1 cellular context compared by ENCODE assay signal in the genomic region with DNA sequence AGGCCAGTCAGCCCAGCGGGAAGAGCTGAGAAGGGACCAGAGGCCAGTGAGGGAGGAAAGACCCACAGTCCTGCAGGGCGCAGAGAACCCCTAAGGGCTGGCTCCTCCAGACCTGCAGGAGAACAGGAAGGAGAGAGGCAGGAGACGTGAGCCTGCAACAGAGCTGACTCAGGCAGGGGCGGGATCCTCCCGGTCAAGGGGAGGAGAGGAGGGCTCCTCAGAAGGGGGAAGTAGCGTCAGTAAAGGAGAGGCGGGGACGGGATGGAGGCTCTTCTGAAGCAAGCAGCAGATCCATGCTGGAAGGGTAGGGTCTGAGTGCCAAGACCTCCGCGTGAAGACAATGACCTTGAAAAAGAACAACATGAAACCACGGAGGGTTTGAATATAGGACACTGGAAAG.
TF ChIP-seq lines count a peak whose summit lies in the region.

No MANE protein-coding gene starts in this region.

TF ChIP-seq in H1, 55 proteins besides CTCF, POLR2A, EP300 and RAD21:
- TF ChIP-seq, protein P1, sequence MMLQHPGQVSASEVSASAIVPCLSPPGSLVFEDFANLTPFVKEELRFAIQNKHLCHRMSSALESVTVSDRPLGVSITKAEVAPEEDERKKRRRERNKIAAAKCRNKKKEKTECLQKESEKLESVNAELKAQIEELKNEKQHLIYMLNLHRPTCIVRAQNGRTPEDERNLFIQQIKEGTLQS (IDR thresholded peaks at IDR 0.05; ENCODE audit: insufficient read depth, low read depth, low read length) = no peak
- TF ChIP-seq SIN3A (conservative IDR thresholded peaks at IDR 0.05 in 1 of 2, IDR thresholded peaks at IDR 0.05 in 1 of 2; ENCODE audit: low read depth in 1 of 2, low read length in 2 of 2) (no peak), MAX (IDR thresholded peaks at IDR 0.05) (no peak), FOSL1 (IDR thresholded peaks at IDR 0.05; ENCODE audit: insufficient read depth, low read depth, low read length) (no peak), KDM4A (IDR thresholded peaks at IDR 0.05; ENCODE audit: low read depth, low read length, severe bottlenecking) (no peak), ATF2 (IDR thresholded peaks at IDR 0.05; ENCODE audit: low read length) (no peak), SRF (IDR thresholded peaks at IDR 0.05; ENCODE audit: low read depth, low read length) (no peak), GABPA (IDR thresholded peaks at IDR 0.05; ENCODE audit: borderline replicate concordance, insufficient read depth, low read length) (no peak), E2F6 (IDR thresholded peaks at IDR 0.05) (no peak), CEBPB (IDR thresholded peaks at IDR 0.05; ENCODE audit: low read depth, low read length) (no peak), ZNF274 (IDR thresholded peaks at IDR 0.05; ENCODE audit: borderline replicate concordance, extremely low read depth, low read length) (no peak), YY1 (IDR thresholded peaks at IDR 0.05; ENCODE audit: low read depth, low read length) (no peak), USF2 (IDR thresholded peaks at IDR 0.05; ENCODE audit: low read length) (no peak)
